14 cellular contexts compared by ENCODE assay signal in genomic region chr11:64713781-64714363, GRCh38. TPM values are rescaled to one million over a fixed set of nuclear protein-coding genes. Genes with fewer than 3 reads are reported as not detected.
A peak's percentile ranks its signal among the peaks of the same experiment; 100 is the strongest.
DNase-seq lines count a peak whose midpoint lies in the region; ATAC-seq and TF ChIP-seq lines count a peak whose summit lies in the region.
"Had no signal": no experiment of that assay in that cellular context is flagged by ENCODE, and none has a peak within 500 bp of the region (broad histone marks: within the 10 kb centered on the region; RNA-seq: fewer than 3 reads in every experiment).

No MANE protein-coding gene starts in this region.

- H3K4me1 ChIP-seq in thoracic aorta (ENCODE audit: control insufficient read depth in 1 of 2, low read depth in 2 of 2): peaks cover 3 to 6% of the 10 kb centered on the region in 2 donors

- peak overlapping the region; percentile 35 for H3K4me3 ChIP-seq in thoracic aorta
- H3K4me3 ChIP-seq: K562 had no signal

- no peaks in the 10 kb centered on the region for H3K36me3 ChIP-seq in thoracic aorta

- H3K27ac ChIP-seq in thoracic aorta: no peak overlapping the region

- H3K9me3 ChIP-seq in thoracic aorta: no peaks in the 10 kb centered on the region

- H3K4me3 Mint-ChIP-seq in activated naive CD8-positive, alpha-beta T cell: peak overlapping the region; percentile 76
- no peak overlapping the region for H3K4me3 Mint-ChIP-seq in activated naive CD8-positive, alpha-beta T cell treated with anti-CD3 and anti-CD28 coated beads, Interleukin-2, amount 50 U/mL, for 24 hours
- no peak overlapping the region for H3K4me3 Mint-ChIP-seq in activated CD8-positive, alpha-beta T cell treated with anti-CD3 and anti-CD28 coated beads, Interleukin-2, amount 10 ng/mL, durations not matched to agents 7 days and 5 days

- CTCF ChIA-PET in activated CD8-positive, alpha-beta T cell treated with anti-CD3 and anti-CD28 coated beads, Interleukin-2, amount 10 ng/mL, durations not matched to agents 7 days and 5 days (lab: Charles Lee): interaction anchor here (1.0 to 1.9 kb wide), 2 partner anchors 9 to 25 kb away, joined by 3 to 9 read pairs; no protein-coding TSS in a partner anchor

- no peak overlapping the region for H3K27ac Mint-ChIP-seq in activated naive CD8-positive, alpha-beta T cell
- no peak overlapping the region for H3K27ac Mint-ChIP-seq in activated naive CD8-positive, alpha-beta T cell treated with anti-CD3 and anti-CD28 coated beads, Interleukin-2, amount 50 U/mL, for 24 hours
- no peak overlapping the region for H3K27ac Mint-ChIP-seq in activated CD8-positive, alpha-beta T cell treated with anti-CD3 and anti-CD28 coated beads, Interleukin-2, amount 10 ng/mL, durations not matched to agents 7 days and 5 days
- H3K27ac Mint-ChIP-seq: progenitor cell of endocrine pancreas had no signal

- no peak for DNase-seq in activated naive CD8-positive, alpha-beta T cell treated with anti-CD3 and anti-CD28 coated beads, Interleukin-2, amount 50 U/mL, for 24 hours
- DNase-seq in activated CD8-positive, alpha-beta T cell treated with anti-CD3 and anti-CD28 coated beads, Interleukin-2, amount 10 ng/mL, durations not matched to agents 7 days and 5 days: no peak
- DNase-seq in left kidney (ENCODE audit: low read depth, low spot score) (peak; percentile 55), thoracic aorta (ENCODE audit: low spot score) (no peak), NCI-H774 (lab: John Stamatoyannopoulos, UW) (no peak)
- DNase-seq: activated CD4-positive, CD25-positive, alpha-beta regulatory T cell; NCI-H187 treated with DMSO at 0.1 percent for 48 hours had no signal

- ATAC-seq in activated naive CD8-positive, alpha-beta T cell treated with anti-CD3 and anti-CD28 coated beads, Interleukin-2, amount 50 U/mL, for 24 hours: no peak
- peak; percentile 15 for ATAC-seq in activated CD8-positive, alpha-beta T cell treated with anti-CD3 and anti-CD28 coated beads, Interleukin-2, amount 10 ng/mL, durations not matched to agents 7 days and 5 days
- ATAC-seq in thoracic aorta (ENCODE audit: insufficient number of reproducible peaks, low FRiP score, low read depth): no peak
- ATAC-seq in HG03565 (IDR thresholded peaks at IDR 0.05; ENCODE audit: unreplicated experiment): no peak
- ATAC-seq in esophagus mucosa: no peak
- ATAC-seq: K562 had no signal

- peaks cover 7% of the 10 kb centered on the region for H3K27me3 ChIP-seq in thoracic aorta (replicated peaks; ENCODE audit: insufficient read depth)

- H3K27me3 Mint-ChIP-seq in activated naive CD8-positive, alpha-beta T cell: peaks cover 37% of the 10 kb centered on the region
- peaks cover 65% of the 10 kb centered on the region for H3K27me3 Mint-ChIP-seq in activated naive CD8-positive, alpha-beta T cell treated with anti-CD3 and anti-CD28 coated beads, Interleukin-2, amount 50 U/mL, for 24 hours
- peaks cover 71% of the 10 kb centered on the region for H3K27me3 Mint-ChIP-seq in activated CD8-positive, alpha-beta T cell treated with anti-CD3 and anti-CD28 coated beads, Interleukin-2, amount 10 ng/mL, durations not matched to agents 7 days and 5 days (ENCODE audit: low read depth)

- no peaks in the 10 kb centered on the region for H3K9me3 Mint-ChIP-seq in activated naive CD8-positive, alpha-beta T cell (ENCODE audit: low read depth)
- H3K9me3 Mint-ChIP-seq in activated naive CD8-positive, alpha-beta T cell treated with anti-CD3 and anti-CD28 coated beads, Interleukin-2, amount 50 U/mL, for 24 hours: no peaks in the 10 kb centered on the region
- H3K9me3 Mint-ChIP-seq in activated CD8-positive, alpha-beta T cell treated with anti-CD3 and anti-CD28 coated beads, Interleukin-2, amount 10 ng/mL, durations not matched to agents 7 days and 5 days (ENCODE audit: insufficient read depth): no peaks in the 10 kb centered on the region

- no peak for TF ChIP-seq CTCF in thoracic aorta (IDR thresholded peaks at IDR 0.05)

- H3K4me1 Mint-ChIP-seq in activated naive CD8-positive, alpha-beta T cell (ENCODE audit: low read depth): peaks cover 17% of the 10 kb centered on the region
- H3K4me1 Mint-ChIP-seq in activated naive CD8-positive, alpha-beta T cell treated with anti-CD3 and anti-CD28 coated beads, Interleukin-2, amount 50 U/mL, for 24 hours: peaks cover 27% of the 10 kb centered on the region
- H3K4me1 Mint-ChIP-seq in activated CD8-positive, alpha-beta T cell treated with anti-CD3 and anti-CD28 coated beads, Interleukin-2, amount 10 ng/mL, durations not matched to agents 7 days and 5 days (ENCODE audit: low read depth): peaks cover 10% of the 10 kb centered on the region

- POLR2A ChIA-PET in activated CD8-positive, alpha-beta T cell treated with anti-CD3 and anti-CD28 coated beads, Interleukin-2, amount 10 ng/mL, durations not matched to agents 7 days and 5 days (lab: Charles Lee): no interaction called here

- no peaks in the 10 kb centered on the region for H3K36me3 Mint-ChIP-seq in activated naive CD8-positive, alpha-beta T cell
- H3K36me3 Mint-ChIP-seq in activated naive CD8-positive, alpha-beta T cell treated with anti-CD3 and anti-CD28 coated beads, Interleukin-2, amount 50 U/mL, for 24 hours (ENCODE audit: low read depth): no peaks in the 10 kb centered on the region
- H3K36me3 Mint-ChIP-seq in activated CD8-positive, alpha-beta T cell treated with anti-CD3 and anti-CD28 coated beads, Interleukin-2, amount 10 ng/mL, durations not matched to agents 7 days and 5 days (ENCODE audit: low read depth): no peaks in the 10 kb centered on the region

RNA-seq across cellular contexts. Expression of gene NRXN2, which starts 9.1 kb away (rescaled TPM):
- under 1 TPM; 0.13 to 0.34 TPM for total RNA-seq in activated CD8-positive, alpha-beta T cell treated with anti-CD3 and anti-CD28 coated beads, Interleukin-2, amount 10 ng/mL, durations not matched to agents 7 days and 5 days
- total RNA-seq in thoracic aorta (10 to 100 TPM; 40.3 to 41.3 TPM), esophagus mucosa (0.12 TPM)
- total RNA-seq: lung microvascular endothelial cell had no signal

RNA-seq across cellular contexts. Expression of gene RASGRP2, which starts 30.1 kb away (rescaled TPM):
- 100 to 1,000 TPM; 101 to 115 TPM for total RNA-seq in activated CD8-positive, alpha-beta T cell treated with anti-CD3 and anti-CD28 coated beads, Interleukin-2, amount 10 ng/mL, durations not matched to agents 7 days and 5 days
- 10 to 100 TPM; 78.4 to 89.1 TPM for total RNA-seq in thoracic aorta
- total RNA-seq in esophagus mucosa: 1.1 TPM
- total RNA-seq: SK-MEL-5 had no signal

RNA-seq across cellular contexts. Expression of gene PYGM, which starts 45.9 kb away (rescaled TPM):
- 1 to 10 TPM; 2.9 to 4.7 TPM for total RNA-seq in activated CD8-positive, alpha-beta T cell treated with anti-CD3 and anti-CD28 coated beads, Interleukin-2, amount 10 ng/mL, durations not matched to agents 7 days and 5 days
- total RNA-seq in thoracic aorta (10 to 100 TPM; 12.2 to 13.4 TPM), esophagus mucosa (0.44 TPM)

Comparison
In these comparisons a context has a peak if more than half of its experiments do, and no peak if none do; other contexts are left out.
1. RNA of gene NRXN2, which starts 9.1 kb away (total RNA-seq): 40.3 to 41.3 TPM in thoracic aorta; 0.13 to 0.34 TPM in activated CD8-positive, alpha-beta T cell treated with anti-CD3 and anti-CD28 coated beads, Interleukin-2, amount 10 ng/mL, durations not matched to agents 7 days and 5 days and 0.12 TPM in esophagus mucosa (single experiment); every median in the first group is over 10 times any median in the second.
2. RNA of gene RASGRP2, which starts 30.1 kb away (total RNA-seq): 101 to 115 TPM in activated CD8-positive, alpha-beta T cell treated with anti-CD3 and anti-CD28 coated beads, Interleukin-2, amount 10 ng/mL, durations not matched to agents 7 days and 5 days and 78.4 to 89.1 TPM in thoracic aorta; 1.1 TPM in esophagus mucosa (single experiment); every median in the first group is over 10 times any median in the second.